23 cellular contexts compared by ENCODE assay signal in the genomic region with DNA sequence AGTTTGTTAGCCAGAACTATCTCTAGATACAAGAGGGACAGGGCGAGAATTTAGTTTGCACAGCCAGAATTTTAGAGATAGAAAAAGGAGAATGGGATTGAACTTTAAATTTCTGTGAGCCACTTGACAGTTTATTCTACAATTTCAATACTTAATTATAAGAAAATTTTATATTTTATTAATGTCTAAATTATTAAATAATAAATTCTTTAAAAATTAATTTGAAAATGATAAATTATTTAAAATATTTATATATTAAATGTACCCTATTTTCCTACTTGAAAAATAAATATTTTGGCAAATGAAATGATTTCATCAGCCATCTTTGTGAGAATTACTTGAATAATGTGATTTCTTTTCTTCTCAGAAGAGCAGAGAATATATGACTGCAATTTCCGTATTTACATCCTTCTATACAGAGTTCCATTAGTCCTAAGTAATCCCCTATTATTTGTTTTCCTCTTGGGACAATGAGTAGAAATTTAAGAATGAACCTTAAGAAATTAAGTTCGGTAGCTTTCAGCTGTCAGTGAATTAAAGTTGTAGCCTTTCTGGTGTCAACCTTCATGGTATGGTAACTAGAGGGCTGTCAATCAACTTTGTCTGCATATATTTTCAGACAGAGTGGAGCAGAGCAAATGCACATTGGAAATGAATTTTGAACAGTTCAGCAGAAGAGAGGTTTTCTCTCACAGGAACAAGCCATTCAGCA.
"Had no signal": no experiment of that assay in that cellular context is flagged by ENCODE, and none has a peak within 500 bp of the region (broad histone marks: within the 10 kb centered on the region; RNA-seq: fewer than 3 reads in every experiment).

No MANE protein-coding gene starts in this region.

- H3K4me3 ChIP-seq: left ventricle myocardium inferior, prostate gland, right atrium auricular region, thoracic aorta, upper lobe of left lung had no signal

- H3K27ac Mint-ChIP-seq: activated naive CD4-positive, alpha-beta T cell treated with anti-CD3 and anti-CD28 coated beads for 36 hours; activated naive CD8-positive, alpha-beta T cell treated with anti-CD3 and anti-CD28 coated beads, Interleukin-2, amount 10 ng/mL, durations not matched to agents 7 days and 5 days; immature natural killer cell; naive thymus-derived CD4-positive, alpha-beta T cell had no signal

- H3K36me3 Mint-ChIP-seq: activated naive CD8-positive, alpha-beta T cell treated with anti-CD3 and anti-CD28 coated beads, Interleukin-2, amount 10 ng/mL, durations not matched to agents 7 days and 5 days; immature natural killer cell; naive thymus-derived CD4-positive, alpha-beta T cell had no signal

- H3K9me3 Mint-ChIP-seq: activated naive CD4-positive, alpha-beta T cell treated with anti-CD3 and anti-CD28 coated beads for 36 hours; activated naive CD8-positive, alpha-beta T cell treated with anti-CD3 and anti-CD28 coated beads, Interleukin-2, amount 10 ng/mL, durations not matched to agents 7 days and 5 days had no signal

- H3K4me1 ChIP-seq: foreskin keratinocyte, left ventricle myocardium inferior, prostate gland, right atrium auricular region, upper lobe of left lung had no signal

- H3K27me3 Mint-ChIP-seq: activated naive CD8-positive, alpha-beta T cell treated with anti-CD3 and anti-CD28 coated beads, Interleukin-2, amount 10 ng/mL, durations not matched to agents 7 days and 5 days; naive thymus-derived CD4-positive, alpha-beta T cell had no signal

- H3K4me1 Mint-ChIP-seq: activated naive CD8-positive, alpha-beta T cell treated with anti-CD3 and anti-CD28 coated beads, Interleukin-2, amount 10 ng/mL, durations not matched to agents 7 days and 5 days; naive thymus-derived CD4-positive, alpha-beta T cell had no signal

- DNase-seq: activated CD4-positive, alpha-beta T cell treated with anti-CD3 and anti-CD28 coated beads for 4 hours; activated CD4-positive, alpha-beta T cell treated with anti-CD3 and anti-CD28 coated beads, Interleukin-2, amount 50 U/mL, for 48 hours; activated CD4-positive, CD25-positive, alpha-beta regulatory T cell; activated CD8-positive, alpha-beta memory T cell treated with anti-CD3 and anti-CD28 coated beads, Interleukin-2, amount 50 U/mL, for 48 hours; activated effector memory CD4-positive, alpha-beta T cell treated with Interleukin-2 at 50 U/mL for 16 hours; activated naive CD4-positive, alpha-beta T cell treated with anti-CD3 and anti-CD28 coated beads for 36 hours; activated naive CD8-positive, alpha-beta T cell treated with anti-CD3 and anti-CD28 coated beads, Interleukin-2, amount 10 ng/mL, durations not matched to agents 7 days and 5 days; activated T-cell treated with anti-CD3 and anti-CD28 coated beads, Interleukin-2, amount 50 U/mL, for 4 hours; amygdala; effector CD4-positive, alpha-beta T cell; immature natural killer cell; kidney glomerular epithelial cell; left ventricle myocardium inferior; naive thymus-derived CD4-positive, alpha-beta T cell; stimulated activated CD4-positive, alpha-beta T cell treated with anti-CD3 and anti-CD28 coated beads, Interleukin-4, amount 100 ng/mL, for 24 hours; stimulated activated naive CD4-positive, alpha-beta T cell treated with Interleukin-2 at 50 U/mL for 16 hours; T-helper 1 cell; T-helper 9 cell; upper lobe of left lung had no signal

- H3K9me3 ChIP-seq: prostate gland, right atrium auricular region, thoracic aorta, upper lobe of left lung had no signal

- H3K4me3 Mint-ChIP-seq: activated naive CD4-positive, alpha-beta T cell treated with anti-CD3 and anti-CD28 coated beads for 36 hours; activated naive CD8-positive, alpha-beta T cell treated with anti-CD3 and anti-CD28 coated beads, Interleukin-2, amount 10 ng/mL, durations not matched to agents 7 days and 5 days; activated T-cell treated with anti-CD3 and anti-CD28 coated beads, Interleukin-2, amount 50 U/mL, for 4 hours; immature natural killer cell; naive thymus-derived CD4-positive, alpha-beta T cell had no signal

- H3K27me3 ChIP-seq: foreskin keratinocyte, right atrium auricular region, upper lobe of left lung had no signal

- H3K27ac ChIP-seq: foreskin keratinocyte, left ventricle myocardium inferior, prostate gland, right atrium auricular region, thoracic aorta, upper lobe of left lung had no signal

- ATAC-seq: activated T-cell treated with anti-CD3 and anti-CD28 coated beads, Interleukin-2, amount 50 U/mL, for 4 hours; foreskin keratinocyte; naive thymus-derived CD4-positive, alpha-beta T cell had no signal

- H3K36me3 ChIP-seq: left ventricle myocardium inferior, prostate gland, right atrium auricular region, thoracic aorta, upper lobe of left lung had no signal
